Comparison of ENCODE assay signal across 15 cellular contexts in genomic region chr5:113216545-113216944, GRCh38.
DNase-seq lines count a peak whose midpoint lies in the region; ATAC-seq and TF ChIP-seq lines count a peak whose summit lies in the region.
"Had no signal": no experiment of that assay in that cellular context is flagged by ENCODE, and none has a peak within 500 bp of the region (broad histone marks: within the 10 kb centered on the region; RNA-seq: fewer than 3 reads in every experiment).

No MANE protein-coding gene starts in this region.

- H3K27me3 ChIP-seq in cardiac muscle cell (no peaks in the 10 kb centered on the region), foreskin keratinocyte (no peaks in the 10 kb centered on the region)
- H3K27me3 ChIP-seq: BLaER1 treated with 17β-estradiol and CSF1 and Interleukin-3, amounts not matched to agents 10 nM and 100 nM had no signal

- H3K36me3 ChIP-seq in cardiac muscle cell: no peaks in the 10 kb centered on the region
- H3K36me3 ChIP-seq: BLaER1 treated with 17β-estradiol and CSF1 and Interleukin-3, amounts not matched to agents 10 nM and 100 nM had no signal

- H3K36me3 Mint-ChIP-seq in T-helper 2 cell treated with Interferon-gamma antibody and Interleukin-4, amounts not matched to agents 5 μg/mL and 100 μg/mL, for 36 hours (ENCODE audit: low read depth): no peaks in the 10 kb centered on the region
- H3K36me3 Mint-ChIP-seq: CD8-positive, alpha-beta T cell had no signal

- H3K4me3 Mint-ChIP-seq in stimulated activated naive CD8-positive, alpha-beta T cell treated with anti-CD3 and anti-CD28 coated beads, Interleukin-15, amount 100 ng/mL, for 72 hours: no peak overlapping the region
- H3K4me3 Mint-ChIP-seq in T-helper 2 cell treated with Interferon-gamma antibody and Interleukin-4, amounts not matched to agents 5 μg/mL and 100 μg/mL, for 36 hours: no peak overlapping the region
- H3K4me3 Mint-ChIP-seq: B cell; CD8-positive, alpha-beta T cell; H9 had no signal

- ATAC-seq in stimulated activated naive CD8-positive, alpha-beta T cell treated with anti-CD3 and anti-CD28 coated beads, Interleukin-15, amount 100 ng/mL, for 72 hours: peak; percentile 79
- no peak for ATAC-seq in stimulated activated naive CD8-positive, alpha-beta T cell treated with anti-CD3 and anti-CD28 coated beads, Interleukin-15, Interleukin-2, amounts not matched to agents 100 U/mL and 50 U/mL, for 24 hours
- peak; percentile 58 for ATAC-seq in foreskin keratinocyte
- ATAC-seq: CD8-positive, alpha-beta T cell; HepG2 had no signal

- H3K4me1 Mint-ChIP-seq in stimulated activated naive CD8-positive, alpha-beta T cell treated with anti-CD3 and anti-CD28 coated beads, Interleukin-15, amount 100 ng/mL, for 72 hours: no peaks in the 10 kb centered on the region
- no peaks in the 10 kb centered on the region for H3K4me1 Mint-ChIP-seq in T-helper 2 cell treated with Interferon-gamma antibody and Interleukin-4, amounts not matched to agents 5 μg/mL and 100 μg/mL, for 36 hours (ENCODE audit: low read depth)
- H3K4me1 Mint-ChIP-seq: B cell had no signal

- H3K27ac ChIP-seq in cardiac muscle cell (peak overlapping the region; percentile 92), foreskin keratinocyte (no peak overlapping the region)
- H3K27ac ChIP-seq: BLaER1 treated with 17β-estradiol and CSF1 and Interleukin-3, amounts not matched to agents 10 nM and 100 nM had no signal

- H3K27ac Mint-ChIP-seq in stimulated activated naive CD8-positive, alpha-beta T cell treated with anti-CD3 and anti-CD28 coated beads, Interleukin-15, amount 100 ng/mL, for 72 hours: no peak overlapping the region
- H3K27ac Mint-ChIP-seq in T-helper 2 cell treated with Interferon-gamma antibody and Interleukin-4, amounts not matched to agents 5 μg/mL and 100 μg/mL, for 36 hours: no peak overlapping the region
- H3K27ac Mint-ChIP-seq: B cell; CD8-positive, alpha-beta T cell had no signal

- DNase-seq in cardiac muscle cell (ENCODE audit: low read depth in 1 of 2, low spot score in 1 of 2): no peak
- DNase-seq in cardiac septum (ENCODE audit: low spot score): no peak
- no peak for DNase-seq in stimulated activated naive CD8-positive, alpha-beta T cell treated with anti-CD3 and anti-CD28 coated beads, Interleukin-15, amount 100 ng/mL, for 72 hours
- DNase-seq in stimulated activated naive CD8-positive, alpha-beta T cell treated with anti-CD3 and anti-CD28 coated beads, Interleukin-15, Interleukin-2, amounts not matched to agents 100 U/mL and 50 U/mL, for 24 hours: no peak
- DNase-seq in foreskin keratinocyte: no peak
- DNase-seq in T-helper 2 cell treated with Interferon-gamma antibody and Interleukin-4, amounts not matched to agents 5 μg/mL and 100 μg/mL, for 36 hours (ENCODE audit: low spot score): no peak
- no peak for DNase-seq in posterior cingulate gyrus
- DNase-seq: Calu3; CD8-positive, alpha-beta T cell; DMS79 treated with DMSO at 0.1 percent for 48 hours; GF-D8; H9 had no signal

- H3K9me3 ChIP-seq in cardiac muscle cell (ENCODE audit: low read depth): no peaks in the 10 kb centered on the region
- H3K9me3 ChIP-seq: BLaER1 treated with 17β-estradiol and CSF1 and Interleukin-3, amounts not matched to agents 10 nM and 100 nM had no signal

- intact Hi-C loops in cardiac septum (cut with DNase I): no loop called here
- intact Hi-C loops in posterior cingulate gyrus (cut with DNase I): no loop called here

- TF ChIP-seq CTCF in cardiac muscle cell (IDR thresholded peaks at IDR 0.05; ENCODE audit: low read depth, low read length) (no peak), foreskin keratinocyte (conservative IDR thresholded peaks at IDR 0.05) (no peak)

- H3K27me3 Mint-ChIP-seq in stimulated activated naive CD8-positive, alpha-beta T cell treated with anti-CD3 and anti-CD28 coated beads, Interleukin-15, amount 100 ng/mL, for 72 hours: no peaks in the 10 kb centered on the region
- no peaks in the 10 kb centered on the region for H3K27me3 Mint-ChIP-seq in T-helper 2 cell treated with Interferon-gamma antibody and Interleukin-4, amounts not matched to agents 5 μg/mL and 100 μg/mL, for 36 hours (ENCODE audit: low read depth)

- H3K9me3 Mint-ChIP-seq in stimulated activated naive CD8-positive, alpha-beta T cell treated with anti-CD3 and anti-CD28 coated beads, Interleukin-15, amount 100 ng/mL, for 72 hours: no peaks in the 10 kb centered on the region
- H3K9me3 Mint-ChIP-seq in T-helper 2 cell treated with Interferon-gamma antibody and Interleukin-4, amounts not matched to agents 5 μg/mL and 100 μg/mL, for 36 hours: no peaks in the 10 kb centered on the region
- H3K9me3 Mint-ChIP-seq: CD8-positive, alpha-beta T cell had no signal

- peaks cover 74% of the 10 kb centered on the region for H3K4me1 ChIP-seq in cardiac muscle cell (ENCODE audit: low read depth)
- H3K4me1 ChIP-seq in foreskin keratinocyte: peaks cover 14% of the 10 kb centered on the region

- no peak overlapping the region for H3K4me3 ChIP-seq in cardiac muscle cell
- H3K4me3 ChIP-seq: BLaER1 treated with 17β-estradiol and CSF1 and Interleukin-3, amounts not matched to agents 10 nM and 100 nM had no signal
